27 cellular contexts compared by ENCODE assay signal in genomic region chr3:24359102-24359501, GRCh38.
"Had no signal": no experiment of that assay in that cellular context is flagged by ENCODE, and none has a peak within 500 bp of the region (broad histone marks: within the 10 kb centered on the region; RNA-seq: fewer than 3 reads in every experiment).

No MANE protein-coding gene starts in this region.

- ATAC-seq: activated CD8-positive, alpha-beta T cell treated with anti-CD3 and anti-CD28 coated beads for 36 hours; activated T-cell treated with anti-CD3 and anti-CD28 coated beads, Interleukin-2, amount 50 U/mL, for 72 hours; Panc1 had no signal

- H3K27ac ChIP-seq: SJSA1 had no signal

- H3K36me3 ChIP-seq: SJSA1 had no signal

- H3K27me3 ChIP-seq: SJSA1 had no signal

- DNase-seq: activated CD4-positive, alpha-beta T cell treated with anti-CD3 and anti-CD28 coated beads, Interleukin-2, amount 10 ng/mL, durations not matched to agents 24 days and 14 days; activated CD4-positive, alpha-beta T cell treated with anti-CD3 and anti-CD28 coated beads, Interleukin-2, amount 50 U/mL, for 4 hours; activated CD8-positive, alpha-beta T cell treated with anti-CD3 and anti-CD28 coated beads for 36 hours; activated gamma-delta T cell; activated naive CD4-positive, alpha-beta T cell treated with Interleukin-2 at 50 U/mL for 16 hours; activated naive CD8-positive, alpha-beta T cell treated with anti-CD3 and anti-CD28 coated beads, Interleukin-2, amount 10 ng/mL, durations not matched to agents 7 days and 5 days; activated T-cell treated with anti-CD3 and anti-CD28 coated beads, Interleukin-2, amount 50 U/mL, for 1 hour; activated T-cell treated with anti-CD3 and anti-CD28 coated beads, Interleukin-2, amount 50 U/mL, for 72 hours; amygdala; caudate nucleus; Karpas-422; KBM-7; NCI-H1105; NCI-H1417 treated with DMSO at 0.1 percent for 48 hours; NCI-H187 treated with DMSO at 0.1 percent for 48 hours; NCI-H2081; NCI-H2171 treated with DMSO at 0.1 percent for 48 hours; NCI-H2227 treated with DMSO at 0.1 percent for 48 hours; NCI-H446; NCI-H510A treated with DMSO at 0.1 percent for 48 hours; NCI-H526 treated with DMSO at 0.1 percent for 48 hours; NCI-H774; RPMI8226; SHP77 treated with DMSO at 0.1 percent for 48 hours; SK-N-SH had no signal

- H3K4me3 ChIP-seq: SJSA1 had no signal

- H3K4me1 ChIP-seq: SJSA1 had no signal

- H3K9me3 ChIP-seq: SJSA1, SK-N-SH had no signal
